9 cellular contexts compared by ENCODE assay signal in genomic region chr3:139935071-139935865, GRCh38. TPM values are rescaled to one million over a fixed set of nuclear protein-coding genes. Genes with fewer than 3 reads are reported as not detected.
A peak's percentile ranks its signal among the peaks of the same experiment; 100 is the strongest.
DNase-seq lines count a peak whose midpoint lies in the region; TF ChIP-seq lines count a peak whose summit lies in the region.
"Had no signal": no experiment of that assay in that cellular context is flagged by ENCODE, and none has a peak within 500 bp of the region (broad histone marks: within the 10 kb centered on the region; RNA-seq: fewer than 3 reads in every experiment).

Gene CLSTN2, plus strand, starts transcription at chr3:139935185.

- TF ChIP-seq POLR2A in erythroblast (IDR thresholded peaks at IDR 0.05; ENCODE audit: low read length) (no peak), tibial nerve (IDR thresholded peaks at IDR 0.05) (peak in 1 of 2 donors; percentile 36)

- WGBS in tibial nerve, 2 donors = 1% methylated on average over 33 to 64 of the region's 84 CpGs

- H3K27me3 Mint-ChIP-seq in mesothelial cell of epicardium (ENCODE audit: low read depth) = peaks cover 59% of the 10 kb centered on the region
- H3K27me3 Mint-ChIP-seq in CD8-positive, alpha-beta memory T cell = peaks cover 27 to 53% of the 10 kb centered on the region in 2 donors

- POLR2A ChIA-PET in CD8-positive, alpha-beta memory T cell (lab: Charles Lee) = no interaction called here

- peaks cover 3% of the 10 kb centered on the region; the same call in 1 of the 2 replicates for H3K4me1 ChIP-seq in HUES6 (ENCODE audit: control insufficient read depth, insufficient read depth, low read length)
- H3K4me1 ChIP-seq in tibial nerve = peaks cover 0 to 38% (median 12%) of the 10 kb centered on the region in 4 donors
- H3K4me1 ChIP-seq in CD8-positive, alpha-beta memory T cell (ENCODE audit: insufficient read depth, low read length) = no peaks in the 10 kb centered on the region

- peaks cover 25% of the 10 kb centered on the region for H3K4me1 Mint-ChIP-seq in mesothelial cell of epicardium
- H3K4me1 Mint-ChIP-seq in CD8-positive, alpha-beta memory T cell = peaks cover 0 to 9% (median 0%) of the 10 kb centered on the region in 3 donors

- no peak for TF ChIP-seq EP300 in tibial nerve (IDR thresholded peaks at IDR 0.05)

- H3K27me3 ChIP-seq in HUES6 (ENCODE audit: control insufficient read depth, insufficient read depth, low read length) (peaks cover 68% of the 10 kb centered on the region), tibial nerve (peaks cover 0 to 28% of the 10 kb centered on the region in 2 donors)
- H3K27me3 ChIP-seq in CD8-positive, alpha-beta memory T cell (ENCODE audit: insufficient read depth, low read length, poor library complexity, severe bottlenecking) = peaks cover 7% of the 10 kb centered on the region

- peak within 1 kb of the TSS; percentile 31; the same call in 1 of the 2 replicates for H3K4me3 ChIP-seq in GM08714 (ENCODE audit: low read length)
- peak within 1 kb of the TSS; percentile 78 for H3K4me3 ChIP-seq in HUES6 (ENCODE audit: low read depth, low read length)
- peak within 1 kb of the TSS; percentile 34 to 70 (median 50) for H3K4me3 ChIP-seq in tibial nerve
- no peak within 1 kb of the TSS for H3K4me3 ChIP-seq in CD8-positive, alpha-beta memory T cell (ENCODE audit: low read length)

- H3K27ac ChIP-seq in 22Rv1 (no peak within 1 kb of the TSS), HUES6 (ENCODE audit: low read depth, low read length) (no peak within 1 kb of the TSS), tibial nerve (peak within 1 kb of the TSS in 1 of 4 donors; percentile 62)
- no peak within 1 kb of the TSS for H3K27ac ChIP-seq in CD8-positive, alpha-beta memory T cell (ENCODE audit: low read depth, low read length)
- H3K27ac ChIP-seq: epithelial cell of prostate had no signal

- H3K9ac ChIP-seq in HUES6 (ENCODE audit: low read length) = no peak within 1 kb of the TSS

- TF ChIP-seq CTCF in 22Rv1 (IDR thresholded peaks at IDR 0.05) = peak; percentile 3; the same call in 1 of the 2 replicates
- TF ChIP-seq CTCF in mesothelial cell of epicardium (IDR thresholded peaks at IDR 0.05; ENCODE audit: unreplicated experiment) = no peak
- peak in 2 of 5 experiments; percentile 12 to 29 for TF ChIP-seq CTCF in tibial nerve (IDR thresholded peaks at IDR 0.05)

- no peak within 1 kb of the TSS for H3K27ac Mint-ChIP-seq in mesothelial cell of epicardium
- peak within 1 kb of the TSS in 1 of 8 donors; percentile 32 for H3K27ac Mint-ChIP-seq in CD8-positive, alpha-beta memory T cell

- H3K9me3 ChIP-seq in HUES6 (ENCODE audit: control insufficient read depth, insufficient read depth, low read depth, low read length) (no peaks in the 10 kb centered on the region), tibial nerve (no peaks in the 10 kb centered on the region)
- H3K9me3 ChIP-seq in CD8-positive, alpha-beta memory T cell (ENCODE audit: low read length) = no peaks in the 10 kb centered on the region

- peak within 1 kb of the TSS; percentile 78 for H3K4me3 Mint-ChIP-seq in mesothelial cell of epicardium
- peak within 1 kb of the TSS in 1 of 7 donors; percentile 49 for H3K4me3 Mint-ChIP-seq in CD8-positive, alpha-beta memory T cell

- H3K9me3 Mint-ChIP-seq in mesothelial cell of epicardium = no peaks in the 10 kb centered on the region
- peaks cover 0 to 3% (median 3%) of the 10 kb centered on the region in 5 donors for H3K9me3 Mint-ChIP-seq in CD8-positive, alpha-beta memory T cell

- DNase-seq in SHP77 treated with DMSO at 0.1 percent for 48 hours (lab: John Stamatoyannopoulos, UW) = peak; percentile 47
- DNase-seq in erythroblast (lab: John Stamatoyannopoulos, UW) = peak; percentile 30 to 35
- DNase-seq in mesothelial cell of epicardium (ENCODE audit: low spot score in 2 of 2, unreplicated experiment in 2 of 2) = peak; percentile 54 to 82
- DNase-seq in tibial nerve (ENCODE audit: low spot score in 2 of 2) = peak; percentile 52 to 64
- DNase-seq in CD8-positive, alpha-beta memory T cell = no peak

- CTCF ChIA-PET in CD8-positive, alpha-beta memory T cell (lab: Charles Lee) = no interaction called here

- no peaks in the 10 kb centered on the region for H3K36me3 Mint-ChIP-seq in mesothelial cell of epicardium
- H3K36me3 Mint-ChIP-seq in CD8-positive, alpha-beta memory T cell = peaks cover 0 to 3% (median 0%) of the 10 kb centered on the region in 3 donors

- H3K36me3 ChIP-seq in HUES6 (ENCODE audit: control insufficient read depth, insufficient read depth, low read length) (no peaks in the 10 kb centered on the region), tibial nerve (no peaks in the 10 kb centered on the region)
- no peaks in the 10 kb centered on the region for H3K36me3 ChIP-seq in CD8-positive, alpha-beta memory T cell (ENCODE audit: insufficient read depth, low read length)

RNA-seq across cellular contexts. Expression of gene CLSTN2, which starts in this region (rescaled TPM):
- total RNA-seq in mesothelial cell of epicardium (14.4 to 18.2 TPM (median 17.3 TPM) in 3 replicates), tibial nerve (10 to 100 TPM; 13.4 to 21.3 (median 19.4) TPM)
- not detected for total RNA-seq in CD8-positive, alpha-beta memory T cell
- not detected for polyA plus RNA-seq in CD8-positive, alpha-beta memory T cell

Comparison
In these comparisons a context has a peak if more than half of its experiments do, and no peak if none do; other contexts are left out.
1. RNA of gene CLSTN2 (total RNA-seq): 13.4 to 21.3 TPM in tibial nerve and 14.4 to 18.2 TPM in mesothelial cell of epicardium; not detected in CD8-positive, alpha-beta memory T cell; every median in the first group is over 10 times any median in the second.
2. DNase-seq: peak in SHP77 treated with DMSO at 0.1 percent for 48 hours (single experiment), erythroblast (2 of 2), mesothelial cell of epicardium (2 of 2) and tibial nerve (2 of 2); none in CD8-positive, alpha-beta memory T cell (0 of 5).